17 cellular contexts compared by ENCODE assay signal in the genomic region with DNA sequence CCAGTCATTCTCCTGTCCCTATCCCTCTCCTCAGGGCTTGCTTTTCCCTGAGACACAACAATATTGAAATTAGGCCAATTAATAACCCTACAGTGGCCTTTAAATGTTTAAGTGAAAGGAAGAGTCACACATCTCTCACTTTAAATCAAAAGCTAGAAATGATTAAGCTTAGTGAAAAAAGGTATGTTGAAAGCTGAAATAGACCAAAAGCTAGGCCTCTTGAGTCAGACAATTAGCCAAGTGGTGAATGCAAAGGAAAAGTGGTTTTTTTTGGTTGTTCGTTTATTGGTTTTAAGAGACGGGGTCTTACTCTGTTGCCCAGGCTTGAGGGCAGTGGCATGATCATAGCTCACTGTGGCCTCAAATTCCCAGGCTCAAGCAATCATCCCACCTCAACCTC. TPM values are rescaled to one million over a fixed set of nuclear protein-coding genes. Genes with fewer than 3 reads are reported as not detected.
DNase-seq lines count a peak whose midpoint lies in the region; ATAC-seq lines count a peak whose summit lies in the region.
"Had no signal": no experiment of that assay in that cellular context is flagged by ENCODE, and none has a peak within 500 bp of the region (broad histone marks: within the 10 kb centered on the region; RNA-seq: fewer than 3 reads in every experiment).

No MANE protein-coding gene starts in this region.

- intact Hi-C loops in activated CD4-positive, alpha-beta T cell treated with anti-CD3 and anti-CD28 coated beads for 36 hours (cut with DNase I, micrococcal nuclease), result no loop called here

- peaks cover 42% of the 10 kb centered on the region for H3K4me1 Mint-ChIP-seq in activated CD4-positive, alpha-beta T cell treated with anti-CD3 and anti-CD28 coated beads for 36 hours
- H3K4me1 Mint-ChIP-seq in activated naive CD8-positive, alpha-beta T cell (ENCODE audit: low read depth), result peaks cover 21% of the 10 kb centered on the region
- peaks cover 32% of the 10 kb centered on the region for H3K4me1 Mint-ChIP-seq in activated naive CD8-positive, alpha-beta T cell treated with anti-CD3 and anti-CD28 coated beads, Interleukin-2, amount 50 U/mL, for 24 hours
- peaks cover 16% of the 10 kb centered on the region for H3K4me1 Mint-ChIP-seq in activated T-helper 17 cell treated with anti-CD3 and anti-CD28 coated beads, Interleukin-2, amount 50 U/mL, for 72 hours
- H3K4me1 Mint-ChIP-seq in T-cell, result peaks cover 4 to 28% (median 5%) of the 10 kb centered on the region in 3 donors

- POLR2A ChIA-PET in activated CD4-positive, alpha-beta T cell treated with anti-CD3 and anti-CD28 coated beads for 36 hours (lab: Charles Lee), result interaction anchor here (0.6 to 1.0 kb wide), 3 partner anchors 10 to 125 kb away, joined by 3 to 11 read pairs (median 7); a partner anchor contains a TSS
- POLR2A ChIA-PET in T-cell (lab: Charles Lee), result no interaction called here

- no peak overlapping the region for H3K27ac Mint-ChIP-seq in activated CD4-positive, alpha-beta T cell treated with anti-CD3 and anti-CD28 coated beads for 36 hours
- H3K27ac Mint-ChIP-seq in activated naive CD8-positive, alpha-beta T cell, result peak overlapping the region; percentile 23
- H3K27ac Mint-ChIP-seq in activated naive CD8-positive, alpha-beta T cell treated with anti-CD3 and anti-CD28 coated beads, Interleukin-2, amount 50 U/mL, for 24 hours, result no peak overlapping the region
- H3K27ac Mint-ChIP-seq in activated T-helper 17 cell treated with anti-CD3 and anti-CD28 coated beads, Interleukin-2, amount 50 U/mL, for 72 hours, result no peak overlapping the region
- no peak overlapping the region for H3K27ac Mint-ChIP-seq in T-cell
- H3K27ac Mint-ChIP-seq: HFFc6 had no signal

- H3K9me3 Mint-ChIP-seq in activated CD4-positive, alpha-beta T cell treated with anti-CD3 and anti-CD28 coated beads for 36 hours (ENCODE audit: low read depth), result no peaks in the 10 kb centered on the region
- no peaks in the 10 kb centered on the region for H3K9me3 Mint-ChIP-seq in activated naive CD8-positive, alpha-beta T cell (ENCODE audit: low read depth)
- H3K9me3 Mint-ChIP-seq in activated naive CD8-positive, alpha-beta T cell treated with anti-CD3 and anti-CD28 coated beads, Interleukin-2, amount 50 U/mL, for 24 hours, result no peaks in the 10 kb centered on the region
- no peaks in the 10 kb centered on the region for H3K9me3 Mint-ChIP-seq in activated T-helper 17 cell treated with anti-CD3 and anti-CD28 coated beads, Interleukin-2, amount 50 U/mL, for 72 hours
- H3K9me3 Mint-ChIP-seq in T-cell, result no peaks in the 10 kb centered on the region
- H3K9me3 Mint-ChIP-seq: HFFc6 had no signal

- H3K27me3 Mint-ChIP-seq in activated CD4-positive, alpha-beta T cell treated with anti-CD3 and anti-CD28 coated beads for 36 hours, result no peaks in the 10 kb centered on the region
- H3K27me3 Mint-ChIP-seq in activated naive CD8-positive, alpha-beta T cell, result no peaks in the 10 kb centered on the region
- no peaks in the 10 kb centered on the region for H3K27me3 Mint-ChIP-seq in activated naive CD8-positive, alpha-beta T cell treated with anti-CD3 and anti-CD28 coated beads, Interleukin-2, amount 50 U/mL, for 24 hours
- no peaks in the 10 kb centered on the region for H3K27me3 Mint-ChIP-seq in activated T-helper 17 cell treated with anti-CD3 and anti-CD28 coated beads, Interleukin-2, amount 50 U/mL, for 72 hours
- no peaks in the 10 kb centered on the region for H3K27me3 Mint-ChIP-seq in T-cell

- DNase-seq in activated CD4-positive, alpha-beta T cell treated with anti-CD3 and anti-CD28 coated beads for 36 hours, result no peak
- no peak for DNase-seq in activated CD4-positive, alpha-beta T cell treated with anti-CD3 and anti-CD28 coated beads for 4 hours
- DNase-seq in activated naive CD8-positive, alpha-beta T cell treated with anti-CD3 and anti-CD28 coated beads, Interleukin-2, amount 50 U/mL, for 24 hours, result no peak
- DNase-seq in T-cell (no peak), DMS79 treated with DMSO at 0.1 percent for 48 hours (lab: John Stamatoyannopoulos, UW) (no peak), OCI-M1 (lab: John Stamatoyannopoulos, UW) (no peak)
- DNase-seq: AML-193, Caco-2, GDM1, GOT3, H7, HFFc6 had no signal

- H3K4me3 Mint-ChIP-seq in activated CD4-positive, alpha-beta T cell treated with anti-CD3 and anti-CD28 coated beads for 36 hours, result no peak overlapping the region
- no peak overlapping the region for H3K4me3 Mint-ChIP-seq in activated naive CD8-positive, alpha-beta T cell
- H3K4me3 Mint-ChIP-seq in activated naive CD8-positive, alpha-beta T cell treated with anti-CD3 and anti-CD28 coated beads, Interleukin-2, amount 50 U/mL, for 24 hours, result no peak overlapping the region
- no peak overlapping the region for H3K4me3 Mint-ChIP-seq in activated T-helper 17 cell treated with anti-CD3 and anti-CD28 coated beads, Interleukin-2, amount 50 U/mL, for 72 hours
- no peak overlapping the region for H3K4me3 Mint-ChIP-seq in T-cell
- H3K4me3 Mint-ChIP-seq: HFFc6 had no signal

- peaks cover 2% of the 10 kb centered on the region for H3K36me3 Mint-ChIP-seq in activated CD4-positive, alpha-beta T cell treated with anti-CD3 and anti-CD28 coated beads for 36 hours (ENCODE audit: low read depth)
- no peaks in the 10 kb centered on the region for H3K36me3 Mint-ChIP-seq in activated naive CD8-positive, alpha-beta T cell
- no peaks in the 10 kb centered on the region for H3K36me3 Mint-ChIP-seq in activated naive CD8-positive, alpha-beta T cell treated with anti-CD3 and anti-CD28 coated beads, Interleukin-2, amount 50 U/mL, for 24 hours (ENCODE audit: low read depth)
- H3K36me3 Mint-ChIP-seq in activated T-helper 17 cell treated with anti-CD3 and anti-CD28 coated beads, Interleukin-2, amount 50 U/mL, for 72 hours (ENCODE audit: low read depth), result no peaks in the 10 kb centered on the region
- no peaks in the 10 kb centered on the region for H3K36me3 Mint-ChIP-seq in T-cell

- ATAC-seq in activated CD4-positive, alpha-beta T cell treated with anti-CD3 and anti-CD28 coated beads for 36 hours, result peak; percentile 34
- ATAC-seq in activated naive CD8-positive, alpha-beta T cell treated with anti-CD3 and anti-CD28 coated beads, Interleukin-2, amount 50 U/mL, for 24 hours, result no peak
- ATAC-seq in activated T-helper 17 cell treated with anti-CD3 and anti-CD28 coated beads, Interleukin-2, amount 50 U/mL, for 72 hours (replicated peaks), result peak; percentile 32
- no peak for ATAC-seq in T-cell (replicated peaks in 1 of 4)
- ATAC-seq: A549, HCT116 had no signal

- CTCF ChIA-PET in activated CD4-positive, alpha-beta T cell treated with anti-CD3 and anti-CD28 coated beads for 36 hours (lab: Charles Lee), result interaction anchor here (0.7 to 4.8 kb wide), 5 partner anchors 9 to 240 kb away, joined by 3 to 27 read pairs (median 4); a partner anchor contains a TSS
- CTCF ChIA-PET in T-cell (lab: Charles Lee), result interaction anchor here (0.6 to 1.4 kb wide), 4 partner anchors 8 to 725 kb away, joined by 3 to 4 read pairs (median 3); no protein-coding TSS in a partner anchor

RNA-seq across cellular contexts. Expression of a gene that starts 9.7 kb away (rescaled TPM):
- total RNA-seq in activated CD4-positive, alpha-beta T cell treated with anti-CD3 and anti-CD28 coated beads for 36 hours, result 10 to 100 TPM; 34.2 to 46.8 TPM
- total RNA-seq in activated T-helper 17 cell treated with anti-CD3 and anti-CD28 coated beads, Interleukin-2, amount 50 U/mL, for 72 hours, result 10 to 100 TPM; 31.2 to 45.9 TPM
- 10 to 100 TPM; 35.2 to 43.8 (median 42.1) TPM for total RNA-seq in T-cell

RNA-seq across cellular contexts. Expression of a gene that starts 35.7 kb away (rescaled TPM):
- total RNA-seq in activated CD4-positive, alpha-beta T cell treated with anti-CD3 and anti-CD28 coated beads for 36 hours, result under 1 TPM; 0.30 to 0.34 TPM
- total RNA-seq in activated T-helper 17 cell treated with anti-CD3 and anti-CD28 coated beads, Interleukin-2, amount 50 U/mL, for 72 hours, result under 1 TPM; 0.45 to 0.78 TPM
- 1 to 10 TPM in 1 of 5 donors, under 1 TPM in 4; 0.50 to 1.0 (median 0.60) TPM for total RNA-seq in T-cell
- total RNA-seq: Daoy had no signal

RNA-seq across cellular contexts. Expression of a gene that starts 35.7 kb away (rescaled TPM):
- 10 to 100 TPM; 38.1 to 42.1 TPM for total RNA-seq in activated CD4-positive, alpha-beta T cell treated with anti-CD3 and anti-CD28 coated beads for 36 hours
- 10 to 100 TPM; 64.2 to 65.8 TPM for total RNA-seq in activated T-helper 17 cell treated with anti-CD3 and anti-CD28 coated beads, Interleukin-2, amount 50 U/mL, for 72 hours
- 10 to 100 TPM; 59.9 to 98.7 (median 66.9) TPM for total RNA-seq in T-cell

Comparison
In these comparisons a context has a peak if more than half of its experiments do, and no peak if none do; other contexts are left out.
1. ATAC-seq: peak in activated CD4-positive, alpha-beta T cell treated with anti-CD3 and anti-CD28 coated beads for 36 hours (single experiment) and activated T-helper 17 cell treated with anti-CD3 and anti-CD28 coated beads, Interleukin-2, amount 50 U/mL, for 72 hours (single experiment); none in activated naive CD8-positive, alpha-beta T cell treated with anti-CD3 and anti-CD28 coated beads, Interleukin-2, amount 50 U/mL, for 24 hours (single experiment) and T-cell (0 of 4).